2 cellular contexts compared by ENCODE assay signal in the genomic region with DNA sequence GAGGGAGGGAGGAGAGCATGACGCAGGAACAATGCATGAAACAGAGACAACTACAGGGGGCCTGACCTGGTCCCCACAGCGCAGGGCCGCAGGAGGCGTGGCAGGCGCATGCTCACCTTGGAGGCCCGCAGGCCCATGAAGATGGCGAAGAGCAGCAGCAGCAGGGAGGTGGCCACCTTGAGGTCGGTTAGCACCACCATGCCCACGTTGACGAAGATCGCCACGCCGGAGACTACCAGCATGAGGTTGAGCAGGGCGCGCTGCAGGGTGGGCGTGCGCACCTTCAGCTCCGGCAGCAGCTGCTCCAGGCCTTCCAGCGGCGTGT.
A peak's percentile ranks its signal among the peaks of the same experiment; 100 is the strongest.
TF ChIP-seq lines count a peak whose summit lies in the region.

No MANE protein-coding gene starts in this region.

TF ChIP-seq in HEK293, 187 proteins besides CTCF, POLR2A, EP300 and RAD21 (continued from another document):
- TF ChIP-seq ZNF366 (tag by site-specific recombination; conservative IDR thresholded peaks at IDR 0.05) (0 out of 2 replicates have a peak, but pooled peaks have one; percentile 9), REPIN1 (tag by site-specific recombination; IDR thresholded peaks at IDR 0.05; ENCODE audit: low read depth) (no peak), ZNF664 (tag by site-specific recombination; IDR thresholded peaks at IDR 0.05) (no peak)
TF ChIP-seq in HEK293: peak in this region for 1.

TF ChIP-seq in WTC11, 78 proteins besides CTCF, POLR2A, EP300 and RAD21 (continued from another document):
- TF ChIP-seq MXD4 (CRISPR knock-in tag; IDR thresholded peaks at IDR 0.05; ENCODE audit: borderline replicate concordance), result no peak
- TF ChIP-seq, protein P1, sequence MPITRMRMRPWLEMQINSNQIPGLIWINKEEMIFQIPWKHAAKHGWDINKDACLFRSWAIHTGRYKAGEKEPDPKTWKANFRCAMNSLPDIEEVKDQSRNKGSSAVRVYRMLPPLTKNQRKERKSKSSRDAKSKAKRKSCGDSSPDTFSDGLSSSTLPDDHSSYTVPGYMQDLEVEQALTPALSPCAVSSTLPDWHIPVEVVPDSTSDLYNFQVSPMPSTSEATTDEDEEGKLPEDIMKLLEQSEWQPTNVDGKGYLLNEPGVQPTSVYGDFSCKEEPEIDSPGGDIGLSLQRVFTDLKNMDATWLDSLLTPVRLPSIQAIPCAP (CRISPR knock-in tag; IDR thresholded peaks at IDR 0.05), result no peak
- TF ChIP-seq, protein P2, sequence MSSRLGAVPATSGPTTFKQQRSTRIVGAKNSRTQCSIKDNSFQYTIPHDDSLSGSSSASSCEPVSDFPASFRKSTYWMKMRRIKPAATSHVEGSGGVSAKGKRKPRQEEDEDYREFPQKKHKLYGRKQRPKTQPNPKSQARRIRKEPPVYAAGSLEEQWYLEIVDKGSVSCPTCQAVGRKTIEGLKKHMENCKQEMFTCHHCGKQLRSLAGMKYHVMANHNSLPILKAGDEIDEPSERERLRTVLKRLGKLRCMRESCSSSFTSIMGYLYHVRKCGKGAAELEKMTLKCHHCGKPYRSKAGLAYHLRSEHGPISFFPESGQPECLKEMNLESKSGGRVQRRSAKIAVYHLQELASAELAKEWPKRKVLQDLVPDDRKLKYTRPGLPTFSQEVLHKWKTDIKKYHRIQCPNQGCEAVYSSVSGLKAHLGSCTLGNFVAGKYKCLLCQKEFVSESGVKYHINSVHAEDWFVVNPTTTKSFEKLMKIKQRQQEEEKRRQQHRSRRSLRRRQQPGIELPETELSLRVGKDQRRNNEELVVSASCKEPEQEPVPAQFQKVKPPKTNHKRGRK (CRISPR knock-in tag; IDR thresholded peaks at IDR 0.05; ENCODE audit: borderline replicate concordance), result 0 out of 2 replicates have a peak, but pooled peaks have one; percentile 27
- TF ChIP-seq ZNF671 (CRISPR knock-in tag; IDR thresholded peaks at IDR 0.05), result no peak
- TF ChIP-seq, protein P3, sequence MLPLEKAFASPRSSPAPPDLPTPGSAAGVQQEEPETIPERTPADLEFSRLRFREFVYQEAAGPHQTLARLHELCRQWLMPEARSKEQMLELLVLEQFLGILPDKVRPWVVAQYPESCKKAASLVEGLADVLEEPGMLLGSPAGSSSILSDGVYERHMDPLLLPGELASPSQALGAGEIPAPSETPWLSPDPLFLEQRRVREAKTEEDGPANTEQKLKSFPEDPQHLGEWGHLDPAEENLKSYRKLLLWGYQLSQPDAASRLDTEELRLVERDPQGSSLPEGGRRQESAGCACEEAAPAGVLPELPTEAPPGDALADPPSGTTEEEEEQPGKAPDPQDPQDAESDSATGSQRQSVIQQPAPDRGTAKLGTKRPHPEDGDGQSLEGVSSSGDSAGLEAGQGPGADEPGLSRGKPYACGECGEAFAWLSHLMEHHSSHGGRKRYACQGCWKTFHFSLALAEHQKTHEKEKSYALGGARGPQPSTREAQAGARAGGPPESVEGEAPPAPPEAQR (CRISPR knock-in tag; IDR thresholded peaks at IDR 0.05), result no peak
